14 cellular contexts compared by ENCODE assay signal in genomic region chr9:69104830-69105527, GRCh38.
A peak's percentile ranks its signal among the peaks of the same experiment; 100 is the strongest.
DNase-seq lines count a peak whose midpoint lies in the region; ATAC-seq and TF ChIP-seq lines count a peak whose summit lies in the region.
"Had no signal": no experiment of that assay in that cellular context is flagged by ENCODE, and none has a peak within 500 bp of the region (broad histone marks: within the 10 kb centered on the region; RNA-seq: fewer than 3 reads in every experiment).

No MANE protein-coding gene starts in this region.

- 13% methylated on average over 2 of the region's 2 CpGs for WGBS in hepatocyte (ENCODE audit: low lambda C conversion rate, missing lambda C conversion rate)
- WGBS in suprapubic skin = 18% methylated on average over 2 of the region's 2 CpGs

- no peak for TF ChIP-seq EP300 in suprapubic skin (IDR thresholded peaks at IDR 0.05)

- peak overlapping the region; percentile 58 for H3K4me2 ChIP-seq in hepatocyte

- H3K79me2 ChIP-seq in hepatocyte = no peaks in the 10 kb centered on the region

- H3K36me3 ChIP-seq in hepatocyte (replicated peaks; ENCODE audit: insufficient read depth, low read depth) (no peaks in the 10 kb centered on the region), suprapubic skin (no peaks in the 10 kb centered on the region)
- H3K36me3 ChIP-seq: SJSA1, vagina had no signal

- no peaks in the 10 kb centered on the region for H3K9me3 ChIP-seq in hepatocyte (ENCODE audit: low read depth)
- H3K9me3 ChIP-seq in suprapubic skin = no peaks in the 10 kb centered on the region
- H3K9me3 ChIP-seq: SJSA1, vagina had no signal

- TF ChIP-seq POLR2A in suprapubic skin (IDR thresholded peaks at IDR 0.05) = no peak

- H3K9me2 ChIP-seq in hepatocyte (replicated peaks; ENCODE audit: insufficient read depth) = no peaks in the 10 kb centered on the region

- no peak overlapping the region for H3K4me3 ChIP-seq in hepatocyte
- no peak overlapping the region for H3K4me3 ChIP-seq in suprapubic skin
- H3K4me3 ChIP-seq: SJSA1, vagina had no signal

- no peaks in the 10 kb centered on the region for H4K20me1 ChIP-seq in hepatocyte (ENCODE audit: insufficient read depth, poor library complexity, severe bottlenecking)

- peak overlapping the region; percentile 91 for H3K27ac ChIP-seq in hepatocyte
- H3K27ac ChIP-seq in suprapubic skin = peak overlapping the region; percentile 21
- H3K27ac ChIP-seq: SJSA1, vagina had no signal

- no peak for TF ChIP-seq CTCF in hepatocyte (IDR thresholded peaks at IDR 0.05; ENCODE audit: poor library complexity)
- TF ChIP-seq CTCF in suprapubic skin (IDR thresholded peaks at IDR 0.05) = no peak

- no peak overlapping the region for H2AFZ ChIP-seq in hepatocyte

- peaks cover 5% of the 10 kb centered on the region for H3K4me1 ChIP-seq in hepatocyte (ENCODE audit: insufficient read depth)
- H3K4me1 ChIP-seq in suprapubic skin = no peaks in the 10 kb centered on the region
- H3K4me1 ChIP-seq: SJSA1, vagina had no signal

- ATAC-seq in GM18870 (IDR thresholded peaks at IDR 0.05; ENCODE audit: unreplicated experiment) = no peak

- DNase-seq in HuH-7.5 (ENCODE audit: low spot score) (peak; percentile 63), NCI-H69 (lab: John Stamatoyannopoulos, UW) (peak; percentile 93), hepatocyte (ENCODE audit: low spot score) (peak; percentile 88), suprapubic skin (ENCODE audit: low spot score in 2 of 2) (peak in 1 of 2 donors; percentile 70), NOMO-1 treated with dmso at 0.1 percent for 144 hours (lab: John Stamatoyannopoulos, UW; ENCODE audit: unreplicated experiment) (no peak), glomerular visceral epithelial cell (ENCODE audit: extremely low spot score) (no peak)
- DNase-seq: activated CD8-positive, alpha-beta memory T cell treated with anti-CD3 and anti-CD28 coated beads for 24 hours; amniotic stem cell; EL; immature natural killer cell; MV-4-11 had no signal

- no peaks in the 10 kb centered on the region for H3K27me3 ChIP-seq in hepatocyte
- no peaks in the 10 kb centered on the region for H3K27me3 ChIP-seq in suprapubic skin
- H3K27me3 ChIP-seq: SJSA1, vagina had no signal

Comparison
In these comparisons a context has a peak if more than half of its experiments do, and no peak if none do; other contexts are left out.
1. DNase-seq: peak in HuH-7.5 (single experiment), NCI-H69 (single experiment) and hepatocyte (single experiment); none in NOMO-1 treated with dmso at 0.1 percent for 144 hours (single experiment) and glomerular visceral epithelial cell (single experiment).